15 cellular contexts compared by ENCODE assay signal in the genomic region with DNA sequence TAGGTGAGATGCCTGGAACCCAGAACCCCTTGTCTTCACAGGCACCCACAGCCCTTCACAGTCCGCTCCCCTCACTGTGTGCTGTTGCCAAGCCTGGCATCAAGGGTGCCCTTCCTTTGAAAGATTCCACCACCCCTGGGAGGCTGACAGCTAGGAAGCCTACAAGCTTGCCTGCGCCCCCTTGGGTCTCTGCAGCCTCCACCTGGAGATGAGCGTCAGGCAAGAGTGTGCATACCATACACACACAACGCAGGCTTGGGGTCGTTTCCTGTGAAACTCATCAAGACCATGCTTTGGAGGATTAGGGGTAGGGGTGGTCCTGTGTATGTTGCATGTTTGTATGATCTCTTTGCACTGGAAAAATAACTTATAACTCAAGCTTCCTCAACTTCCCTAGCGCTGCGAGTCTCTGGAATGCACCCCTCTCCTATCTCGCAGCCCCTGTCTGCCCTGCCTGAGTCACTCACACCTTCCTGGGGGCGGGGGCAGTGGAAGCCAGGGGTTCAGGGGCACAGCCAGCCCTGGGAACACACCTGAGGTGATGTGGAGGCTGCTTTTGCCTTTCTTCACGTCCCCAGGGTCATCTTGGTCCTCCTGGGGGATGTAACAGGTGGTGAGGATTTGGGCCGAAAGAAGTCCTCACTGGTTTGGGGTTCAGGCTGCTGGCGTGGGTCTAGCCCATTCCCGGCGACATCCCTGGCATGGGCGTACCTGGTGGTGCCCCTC.
DNase-seq lines count a peak whose midpoint lies in the region; ATAC-seq, FAIRE-seq and TF ChIP-seq lines count a peak whose summit lies in the region.
"Had no signal": no experiment of that assay in that cellular context is flagged by ENCODE, and none has a peak within 500 bp of the region (broad histone marks: within the 10 kb centered on the region; RNA-seq: fewer than 3 reads in every experiment).

No MANE protein-coding gene starts in this region.

- no peak overlapping the region for H3K4me3 Mint-ChIP-seq in central memory CD8-positive, alpha-beta T cell
- H3K4me3 Mint-ChIP-seq: B cell; CD8-positive, alpha-beta T cell; H9 had no signal

- H3K36me3 Mint-ChIP-seq in central memory CD8-positive, alpha-beta T cell (ENCODE audit: insufficient read depth), result peaks cover 32% of the 10 kb centered on the region

- TF ChIP-seq CTCF in HEK293 (tag by site-specific recombination; IDR thresholded peaks at IDR 0.05), result no peak
- TF ChIP-seq CTCF in HepG2 (CRISPR knock-in tag; IDR thresholded peaks at IDR 0.05), result no peak
- no peak for TF ChIP-seq CTCF in spleen (IDR thresholded peaks at IDR 0.05 in 8 of 11, conservative IDR thresholded peaks at IDR 0.05 in 3 of 11)
- no peak for TF ChIP-seq CTCF in ovary (IDR thresholded peaks at IDR 0.05)
- no peak for TF ChIP-seq CTCF in body of pancreas (IDR thresholded peaks at IDR 0.05)

- in situ Hi-C loops in HepG2 (cut with HindIII; ENCODE audit: extremely low pct_ligation_motif_present, low pct_unique_long_range_greater_than_20kb), result no loop called here

- H3K27me3 ChIP-seq in HepG2 (ENCODE audit: control insufficient read depth in 1 of 2, insufficient read depth in 2 of 2, low read length in 2 of 2) (no peaks in the 10 kb centered on the region), spleen (replicated peaks in 1 of 7) (no peaks in the 10 kb centered on the region), ovary (no peaks in the 10 kb centered on the region), body of pancreas (no peaks in the 10 kb centered on the region)
- H3K27me3 ChIP-seq: BLaER1 treated with 17β-estradiol and CSF1 and Interleukin-3, amounts not matched to agents 10 nM and 100 nM had no signal

- no peak for ATAC-seq in central memory CD8-positive, alpha-beta T cell (replicated peaks; ENCODE audit: extremely low read depth, poor library complexity, severe bottlenecking)
- no peak for ATAC-seq in HepG2
- no peak for ATAC-seq in body of pancreas
- ATAC-seq: CD8-positive, alpha-beta T cell had no signal

- no peak overlapping the region for H3K4me2 ChIP-seq in HepG2 (ENCODE audit: low read depth, low read length)
- H3K4me2 ChIP-seq: BLaER1 treated with 17β-estradiol and CSF1 and Interleukin-3, amounts not matched to agents 10 nM and 100 nM had no signal

- H4K20me1 ChIP-seq in HepG2 (ENCODE audit: insufficient read depth, low read length), result no peaks in the 10 kb centered on the region

- no TSS peak for BruUV-seq in HepG2 (replicated peaks; lab: Mats Ljungman, UMichigan)

- no peak for FAIRE-seq in HepG2 (lab: Jason Lieb, UNC)
- FAIRE-seq: H1 had no signal

- H3K27ac ChIP-seq in HEK293 (ENCODE audit: extremely low read depth, low read depth, low read length) (no peak overlapping the region), HepG2 (ENCODE audit: extremely low read length, insufficient read depth, low read length) (no peak overlapping the region), spleen (no peak overlapping the region), ovary (no peak overlapping the region), body of pancreas (no peak overlapping the region)
- H3K27ac ChIP-seq: BLaER1 treated with 17β-estradiol and CSF1 and Interleukin-3, amounts not matched to agents 10 nM and 100 nM had no signal

- WGBS in HepG2 (ENCODE audit: low lambda C conversion rate), result 98% methylated on average over 14 of the region's 15 CpGs
- WGBS in spleen, 5 donors, result 93 to 98% (median 93%) methylated on average over 10 to 15 of the region's 15 CpGs
- WGBS in ovary, 3 donors, result 92 to 95% (median 93%) methylated on average over 15 of the region's 15 CpGs
- WGBS in body of pancreas, 2 donors, result 95% methylated on average over 7 to 13 of the region's 15 CpGs

- H3K9me3 ChIP-seq in HEK293 (ENCODE audit: control insufficient read depth, insufficient read depth, low read depth, low read length) (no peaks in the 10 kb centered on the region), HepG2 (ENCODE audit: low read length) (no peaks in the 10 kb centered on the region), spleen (no peaks in the 10 kb centered on the region), ovary (no peaks in the 10 kb centered on the region), body of pancreas (no peaks in the 10 kb centered on the region)
- H3K9me3 ChIP-seq: BLaER1 treated with 17β-estradiol and CSF1 and Interleukin-3, amounts not matched to agents 10 nM and 100 nM had no signal

- no peaks in the 10 kb centered on the region for H3K9me3 Mint-ChIP-seq in central memory CD8-positive, alpha-beta T cell
- H3K9me3 Mint-ChIP-seq: CD8-positive, alpha-beta T cell; H9 had no signal

- H3K79me2 ChIP-seq in HepG2 (ENCODE audit: insufficient read depth, low read length), result peaks cover 4% of the 10 kb centered on the region

- H3K36me3 ChIP-seq in HEK293 (ENCODE audit: control insufficient read depth in 2 of 2, insufficient read depth in 1 of 2, low read length in 2 of 2), result peaks cover 5 to 63% of the 10 kb centered on the region in 2 experiments; a peak in 1 of 3 replicates
- H3K36me3 ChIP-seq in HepG2 (replicated peaks in 1 of 2; ENCODE audit: control insufficient read depth in 1 of 2, insufficient read depth in 2 of 2, low read length in 2 of 2), result peaks cover 47 to 68% of the 10 kb centered on the region in 2 experiments
- H3K36me3 ChIP-seq in spleen, result peaks cover 0 to 81% (median 57%) of the 10 kb centered on the region in 6 donors
- no peaks in the 10 kb centered on the region for H3K36me3 ChIP-seq in ovary
- peaks cover 7 to 37% of the 10 kb centered on the region in 2 donors for H3K36me3 ChIP-seq in body of pancreas (replicated peaks in 1 of 2; ENCODE audit: insufficient read depth in 1 of 2, low read depth in 2 of 2)

- H3K27me3 Mint-ChIP-seq in central memory CD8-positive, alpha-beta T cell, result no peaks in the 10 kb centered on the region
- H3K27me3 Mint-ChIP-seq: B cell had no signal

- TF ChIP-seq POLR2A in HepG2 (IDR thresholded peaks at IDR 0.05; ENCODE audit: insufficient read depth in 1 of 2, low read depth in 2 of 2, low read length in 2 of 2), result 0 out of 4 replicates have a peak, but pooled peaks of 1 of the 2 experiments have one; percentile 24
- TF ChIP-seq POLR2A in spleen (IDR thresholded peaks at IDR 0.05), result no peak
- no peak for TF ChIP-seq POLR2A in ovary (IDR thresholded peaks at IDR 0.05)
- no peak for TF ChIP-seq POLR2A in body of pancreas (IDR thresholded peaks at IDR 0.05)

- TF ChIP-seq EP300 in HepG2 (IDR thresholded peaks at IDR 0.05; ENCODE audit: low read depth in 2 of 2, low read length in 2 of 2), result no peak
- no peak for TF ChIP-seq EP300 in HepG2 (CRISPR knock-in tag; IDR thresholded peaks at IDR 0.05; ENCODE audit: borderline replicate concordance)
- no peak for TF ChIP-seq EP300 in ovary (IDR thresholded peaks at IDR 0.05)

- DNase-seq in central memory CD8-positive, alpha-beta T cell (ENCODE audit: low spot score in 2 of 2), result no peak
- DNase-seq in HepG2 (ENCODE audit: low spot score), result no peak
- peak; percentile 61 for DNase-seq in spleen
- no peak for DNase-seq in ovary
- no peak for DNase-seq in UCSD-AML1 (lab: John Stamatoyannopoulos, UW; ENCODE audit: unreplicated experiment)
- no peak for DNase-seq in body of pancreas
- DNase-seq: Calu3; CD8-positive, alpha-beta T cell; DMS79 treated with DMSO at 0.1 percent for 48 hours; GF-D8 had no signal

- H3K4me3 ChIP-seq in HEK293 (ENCODE audit: low read depth, low read length), result no peak overlapping the region
- no peak overlapping the region for H3K4me3 ChIP-seq in HepG2 (replicated peaks in 1 of 3; ENCODE audit: insufficient read depth in 1 of 3, low read depth in 2 of 3, low read length in 3 of 3)
- H3K4me3 ChIP-seq in spleen, result no peak overlapping the region
- no peak overlapping the region for H3K4me3 ChIP-seq in ovary
- H3K4me3 ChIP-seq in body of pancreas, result no peak overlapping the region
- H3K4me3 ChIP-seq: BLaER1 treated with 17β-estradiol and CSF1 and Interleukin-3, amounts not matched to agents 10 nM and 100 nM had no signal

- peaks cover 13% of the 10 kb centered on the region for H3K4me1 Mint-ChIP-seq in central memory CD8-positive, alpha-beta T cell

- TF ChIP-seq RAD21 in HepG2 (CRISPR knock-in tag; IDR thresholded peaks at IDR 0.05), result no peak

- intact Hi-C loops in HepG2 (cut with micrococcal nuclease; ENCODE audit: unreplicated experiment), result no loop called here
- intact Hi-C loops in spleen (cut with DNase I; ENCODE audit: low total_unique reads), result no loop called here
- intact Hi-C loops in ovary (cut with DNase I), result loop anchor here in 3 of 4 donors (5.0 to 10.0 kb wide), 4 partner anchors 121 to 569 kb away; no protein-coding TSS in a partner anchor
- intact Hi-C loops in body of pancreas (cut with DNase I), result loop anchor here (10.0 kb wide), 1 partner anchor 551 kb away; no protein-coding TSS in a partner anchor

- POLR2A ChIA-PET in HEK293 (lab: Yijun Ruan, JAX) (no interaction called here), HepG2 (lab: Yijun Ruan, JAX) (no interaction called here)

- H3K27ac Mint-ChIP-seq in central memory CD8-positive, alpha-beta T cell (ENCODE audit: low read depth), result peak overlapping the region; percentile 16
- H3K27ac Mint-ChIP-seq: B cell; CD8-positive, alpha-beta T cell; H9 had no signal

- no peak overlapping the region for H3K9ac ChIP-seq in HepG2 (ENCODE audit: insufficient read depth, low read depth, low read length)
- H3K9ac ChIP-seq: BLaER1 treated with 17β-estradiol and CSF1 and Interleukin-3, amounts not matched to agents 10 nM and 100 nM had no signal

- H2AFZ ChIP-seq in HepG2 (ENCODE audit: low read length), result no peak overlapping the region

- H3K4me1 ChIP-seq in HEK293 (ENCODE audit: control insufficient read depth, insufficient read depth, low read length), result peaks cover 3% of the 10 kb centered on the region; the same call in 1 of the 2 replicates
- peaks cover 31% of the 10 kb centered on the region for H3K4me1 ChIP-seq in HepG2 (ENCODE audit: insufficient read depth, low read length)
- H3K4me1 ChIP-seq in spleen, result peaks cover 11 to 55% (median 31%) of the 10 kb centered on the region in 6 donors
- no peaks in the 10 kb centered on the region for H3K4me1 ChIP-seq in ovary (ENCODE audit: insufficient read depth)
- peaks cover 31% of the 10 kb centered on the region for H3K4me1 ChIP-seq in body of pancreas

- CTCF ChIA-PET in HEK293 (lab: Yijun Ruan, JAX), result interaction anchor here (5.0 kb wide), 1 partner anchor 524 kb away, joined by 65 read pairs; no protein-coding TSS in a partner anchor
- CTCF ChIA-PET in HepG2 (lab: Yijun Ruan, JAX; ENCODE audit: low intra/inter-chr PET ratio, low total read pairs), result no interaction called here

TF ChIP-seq in HEK293, 187 proteins besides CTCF, POLR2A, EP300 and RAD21 (continues in another document):
- TF ChIP-seq ZNF350 (tag by site-specific recombination; IDR thresholded peaks at IDR 0.05), result no peak
- no peak for TF ChIP-seq ZNF175 (tag by site-specific recombination; IDR thresholded peaks at IDR 0.05)
- TF ChIP-seq ZNF707 (tag by site-specific recombination; IDR thresholded peaks at IDR 0.05), result no peak

TF ChIP-seq in HepG2, 621 proteins besides CTCF, POLR2A, EP300 and RAD21 (continues in another document):
- TF ChIP-seq SMC3 (IDR thresholded peaks at IDR 0.05; ENCODE audit: low read length), result no peak
- peak; percentile 92 for TF ChIP-seq RBM22 (optimal IDR thresholded peaks at IDR 0.05; ENCODE audit: low read length)
- TF ChIP-seq HOXA7 (CRISPR knock-in tag; IDR thresholded peaks at IDR 0.05), result no peak

Comparison
In these comparisons a context has a peak if more than half of its experiments do, and no peak if none do; other contexts are left out.
1. intact Hi-C loops: an anchor here in ovary (5.0 to 10.0 kb wide) and body of pancreas (10.0 kb wide); none called in HepG2 and spleen.